Comparison of ENCODE assay signal across 36 cellular contexts in the genomic region with DNA sequence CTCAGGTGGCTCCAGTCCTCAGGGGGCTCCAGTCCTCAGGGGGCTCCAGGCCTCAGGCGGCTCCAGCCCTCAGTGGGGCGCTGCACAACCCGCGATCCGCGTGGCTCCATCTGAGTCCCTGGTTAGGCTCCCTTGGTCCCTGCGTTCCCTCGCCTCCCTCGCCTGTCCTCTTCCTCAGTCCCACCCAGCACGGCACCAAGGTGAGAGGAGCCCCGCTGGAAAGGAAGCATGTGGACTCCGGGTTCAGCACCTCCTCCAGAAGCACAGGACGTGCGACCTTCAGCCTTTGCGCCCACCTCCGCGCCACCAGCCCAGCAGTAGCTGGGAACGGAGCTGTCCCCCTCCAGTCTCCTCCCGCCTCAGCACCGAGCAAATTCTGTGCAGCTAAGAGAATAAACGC. TPM values are rescaled to one million over a fixed set of nuclear protein-coding genes. Genes with fewer than 3 reads are reported as not detected.
"Had no signal": no experiment of that assay in that cellular context is flagged by ENCODE, and none has a peak within 500 bp of the region (broad histone marks: within the 10 kb centered on the region; RNA-seq: fewer than 3 reads in every experiment).

No MANE protein-coding gene starts in this region.

- H3K27ac ChIP-seq: ascending aorta, cardiac muscle cell, VCaP had no signal

- DNase-seq: activated B cell treated with CpG ODN at 0.5 μM for 24 hours; activated CD4-positive, alpha-beta memory T cell treated with anti-CD3 and anti-CD28 coated beads for 36 hours; activated CD4-positive, alpha-beta T cell treated with anti-CD3 and anti-CD28 coated beads for 4 hours; activated CD4-positive, alpha-beta T cell treated with anti-CD3 and anti-CD28 coated beads, Interleukin-2, amount 10 ng/mL, durations not matched to agents 24 days and 14 days; activated CD4-positive, alpha-beta T cell treated with anti-CD3 and anti-CD28 coated beads, Interleukin-2, amount 50 U/mL, for 1 hour; activated CD4-positive, alpha-beta T cell treated with anti-CD3 and anti-CD28 coated beads, Interleukin-2, amount 50 U/mL, for 4 hours; activated CD4-positive, CD25-positive, alpha-beta regulatory T cell treated with anti-CD3 and anti-CD28 coated beads, Interleukin-2, amount 50 U/mL, for 72 hours; activated CD8-positive, alpha-beta memory T cell treated with anti-CD3 and anti-CD28 coated beads, Interleukin-2, amount 50 U/mL, for 4 hours; activated CD8-positive, alpha-beta T cell treated with anti-CD3 and anti-CD28 coated beads for 36 hours; activated effector memory CD4-positive, alpha-beta T cell treated with Interleukin-2 at 50 U/mL for 16 hours; activated gamma-delta T cell; activated naive CD4-positive, alpha-beta T cell treated with anti-CD3 and anti-CD28 coated beads, Interleukin-2, amount 10 ng/mL, durations not matched to agents 7 days and 5 days; activated naive CD4-positive, alpha-beta T cell treated with Interleukin-2 at 50 U/mL for 16 hours; activated naive CD8-positive, alpha-beta T cell treated with anti-CD3 and anti-CD28 coated beads, Interleukin-2, amount 10 ng/mL, durations not matched to agents 7 days and 5 days; activated naive CD8-positive, alpha-beta T cell treated with anti-CD3 and anti-CD28 coated beads, Interleukin-2, amount 50 U/mL, for 24 hours; activated T-cell treated with anti-CD3 and anti-CD28 coated beads for 4 hours; activated T-cell treated with anti-CD3 and anti-CD28 coated beads, Interleukin-2, amount 50 U/mL, for 1 hour; activated T-cell treated with anti-CD3 and anti-CD28 coated beads, Interleukin-2, amount 50 U/mL, for 4 hours; amygdala; anterior cingulate cortex; caudate nucleus; cerebellar nuclear complex; T-helper 1 cell; T-helper 2 cell; T-helper 9 cell had no signal

- H3K36me3 Mint-ChIP-seq: activated CD4-positive, alpha-beta memory T cell treated with anti-CD3 and anti-CD28 coated beads for 36 hours; activated naive CD4-positive, alpha-beta T cell treated with anti-CD3 and anti-CD28 coated beads, Interleukin-2, amount 10 ng/mL, durations not matched to agents 7 days and 5 days; activated naive CD4-positive, alpha-beta T cell treated with anti-CD3 and anti-CD28 coated beads, Interleukin-2, amount 50 U/mL, for 24 hours; activated naive CD8-positive, alpha-beta T cell; activated naive CD8-positive, alpha-beta T cell treated with anti-CD3 and anti-CD28 coated beads, Interleukin-2, amount 10 ng/mL, durations not matched to agents 7 days and 5 days; brain had no signal

- H3K4me3 ChIP-seq: ascending aorta, cardiac muscle cell had no signal

- H3K27ac Mint-ChIP-seq: activated B cell treated with CpG ODN at 0.5 μM for 24 hours; activated CD4-positive, alpha-beta memory T cell treated with anti-CD3 and anti-CD28 coated beads for 36 hours; activated CD4-positive, alpha-beta T cell treated with anti-CD3 and anti-CD28 coated beads, Interleukin-2, amount 10 ng/mL, durations not matched to agents 24 days and 14 days; activated CD8-positive, alpha-beta T cell treated with anti-CD3 and anti-CD28 coated beads for 36 hours; activated naive CD4-positive, alpha-beta T cell treated with anti-CD3 and anti-CD28 coated beads, Interleukin-2, amount 10 ng/mL, durations not matched to agents 7 days and 5 days; activated naive CD4-positive, alpha-beta T cell treated with anti-CD3 and anti-CD28 coated beads, Interleukin-2, amount 50 U/mL, for 24 hours; activated naive CD8-positive, alpha-beta T cell; activated naive CD8-positive, alpha-beta T cell treated with anti-CD3 and anti-CD28 coated beads, Interleukin-2, amount 10 ng/mL, durations not matched to agents 7 days and 5 days; activated naive CD8-positive, alpha-beta T cell treated with anti-CD3 and anti-CD28 coated beads, Interleukin-2, amount 50 U/mL, for 24 hours; activated T-helper 2 cell treated with anti-CD3 and anti-CD28 coated beads, Interferon-gamma antibody, Interleukin-2, Interleukin-4, amounts not matched to agents 10 μg/mL and 5 μg/mL and 100 μg/mL, durations not matched to agents 14 hours and 24 hours and 36 hours; brain; T-helper 1 cell treated with Interleukin-12 subunit alpha and Interleukin-12 subunit beta and Interleukin-4 antibody, amounts not matched to agents 30 μg/mL and 1 μg/mL, for 36 hours; T-helper 2 cell treated with Interferon-gamma antibody and Interleukin-4, amounts not matched to agents 5 μg/mL and 100 μg/mL, for 36 hours had no signal

- H3K9me3 ChIP-seq: ascending aorta had no signal

- H3K27me3 ChIP-seq: ascending aorta, cardiac muscle cell had no signal

- ATAC-seq: activated CD8-positive, alpha-beta T cell treated with anti-CD3 and anti-CD28 coated beads for 36 hours; activated naive CD8-positive, alpha-beta T cell treated with anti-CD3 and anti-CD28 coated beads, Interleukin-2, amount 50 U/mL, for 24 hours; activated T-cell treated with anti-CD3 and anti-CD28 coated beads, Interleukin-2, amount 50 U/mL, for 4 hours had no signal

- H3K9me3 Mint-ChIP-seq: activated CD4-positive, alpha-beta T cell treated with anti-CD3 and anti-CD28 coated beads, Interleukin-2, amount 10 ng/mL, durations not matched to agents 24 days and 14 days; activated naive CD4-positive, alpha-beta T cell treated with anti-CD3 and anti-CD28 coated beads, Interleukin-2, amount 10 ng/mL, durations not matched to agents 7 days and 5 days; central memory CD8-positive, alpha-beta T cell had no signal

- H3K36me3 ChIP-seq: ascending aorta, cardiac muscle cell had no signal

- H3K4me1 ChIP-seq: ascending aorta had no signal

- H3K4me1 Mint-ChIP-seq: activated B cell treated with CpG ODN at 0.5 μM for 24 hours; activated CD4-positive, alpha-beta T cell treated with anti-CD3 and anti-CD28 coated beads, Interleukin-2, amount 10 ng/mL, durations not matched to agents 24 days and 14 days; activated naive CD4-positive, alpha-beta T cell treated with anti-CD3 and anti-CD28 coated beads, Interleukin-2, amount 10 ng/mL, durations not matched to agents 7 days and 5 days; activated naive CD4-positive, alpha-beta T cell treated with anti-CD3 and anti-CD28 coated beads, Interleukin-2, amount 50 U/mL, for 24 hours; activated naive CD8-positive, alpha-beta T cell treated with anti-CD3 and anti-CD28 coated beads, Interleukin-2, amount 10 ng/mL, durations not matched to agents 7 days and 5 days; activated naive CD8-positive, alpha-beta T cell treated with anti-CD3 and anti-CD28 coated beads, Interleukin-2, amount 50 U/mL, for 24 hours; brain; central memory CD8-positive, alpha-beta T cell had no signal

- H3K27me3 Mint-ChIP-seq: activated B cell treated with CpG ODN at 0.5 μM for 24 hours; activated CD4-positive, alpha-beta memory T cell treated with anti-CD3 and anti-CD28 coated beads for 36 hours; activated CD4-positive, alpha-beta T cell treated with anti-CD3 and anti-CD28 coated beads, Interleukin-2, amount 10 ng/mL, durations not matched to agents 24 days and 14 days; activated CD8-positive, alpha-beta T cell treated with anti-CD3 and anti-CD28 coated beads for 36 hours; activated naive CD4-positive, alpha-beta T cell treated with anti-CD3 and anti-CD28 coated beads, Interleukin-2, amount 10 ng/mL, durations not matched to agents 7 days and 5 days; activated naive CD8-positive, alpha-beta T cell treated with anti-CD3 and anti-CD28 coated beads, Interleukin-2, amount 10 ng/mL, durations not matched to agents 7 days and 5 days; brain; central memory CD8-positive, alpha-beta T cell had no signal

- H3K4me3 Mint-ChIP-seq: activated B cell treated with CpG ODN at 0.5 μM for 24 hours; activated CD4-positive, alpha-beta memory T cell treated with anti-CD3 and anti-CD28 coated beads for 36 hours; activated CD4-positive, alpha-beta T cell treated with anti-CD3 and anti-CD28 coated beads, Interleukin-2, amount 10 ng/mL, durations not matched to agents 24 days and 14 days; activated CD8-positive, alpha-beta T cell treated with anti-CD3 and anti-CD28 coated beads for 36 hours; activated naive CD4-positive, alpha-beta T cell treated with anti-CD3 and anti-CD28 coated beads, Interleukin-2, amount 10 ng/mL, durations not matched to agents 7 days and 5 days; activated naive CD4-positive, alpha-beta T cell treated with anti-CD3 and anti-CD28 coated beads, Interleukin-2, amount 50 U/mL, for 24 hours; activated naive CD8-positive, alpha-beta T cell; activated naive CD8-positive, alpha-beta T cell treated with anti-CD3 and anti-CD28 coated beads, Interleukin-2, amount 10 ng/mL, durations not matched to agents 7 days and 5 days; activated naive CD8-positive, alpha-beta T cell treated with anti-CD3 and anti-CD28 coated beads, Interleukin-2, amount 50 U/mL, for 24 hours; activated T-cell treated with anti-CD3 and anti-CD28 coated beads, Interleukin-2, amount 50 U/mL, for 4 hours; brain; central memory CD8-positive, alpha-beta T cell; T-helper 1 cell treated with Interleukin-12 subunit alpha and Interleukin-12 subunit beta and Interleukin-4 antibody, amounts not matched to agents 30 μg/mL and 1 μg/mL, for 36 hours; T-helper 2 cell treated with Interferon-gamma antibody and Interleukin-4, amounts not matched to agents 5 μg/mL and 100 μg/mL, for 36 hours had no signal

RNA-seq across cellular contexts. Expression of a gene that starts 8.1 kb away (rescaled TPM):
- polyA plus RNA-seq: adipose tissue, cardiac muscle cell had no signal

RNA-seq across cellular contexts. Expression of a gene that starts 37.8 kb away (rescaled TPM):
- polyA plus RNA-seq: adipose tissue, cardiac muscle cell had no signal

RNA-seq across cellular contexts. Expression of a gene that starts 41.8 kb away (rescaled TPM):
- polyA plus RNA-seq: adipose tissue had no signal
